15 cellular contexts compared by ENCODE assay signal in the genomic region with DNA sequence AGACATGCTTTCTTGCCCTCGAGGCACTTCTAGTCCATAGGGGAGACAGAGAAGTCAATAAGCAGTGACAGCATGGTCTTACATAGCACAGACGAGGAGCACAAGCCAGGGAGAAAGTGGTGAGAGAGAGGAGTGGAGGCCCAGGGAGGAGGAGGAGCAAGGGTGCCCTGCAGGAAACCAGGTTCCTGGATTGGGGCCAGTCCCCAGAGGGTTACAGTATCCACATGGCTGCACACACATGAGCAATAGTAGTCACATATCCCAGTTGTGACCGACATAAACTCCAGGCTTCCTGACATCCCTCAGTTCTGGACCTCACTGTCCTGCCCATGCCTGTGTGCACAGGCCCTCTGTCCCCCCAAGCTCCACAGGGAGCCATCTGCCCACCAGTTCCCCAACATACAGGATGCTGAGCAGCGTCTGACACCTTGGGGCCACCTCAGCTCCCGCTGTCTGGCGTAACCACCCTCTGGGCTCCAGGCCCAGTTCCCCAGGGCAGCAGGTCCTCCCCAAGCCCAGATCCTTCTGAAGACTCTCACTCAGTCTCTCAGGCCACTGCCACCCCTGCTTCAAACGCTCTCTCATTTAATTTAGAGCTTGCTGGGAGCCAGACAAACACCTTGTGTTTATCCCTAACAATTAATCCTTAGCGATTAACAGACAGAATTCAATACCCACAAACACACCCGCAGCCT. TPM values are rescaled to one million over a fixed set of nuclear protein-coding genes. Genes with fewer than 3 reads are reported as not detected.
DNase-seq lines count a peak whose midpoint lies in the region; ATAC-seq and TF ChIP-seq lines count a peak whose summit lies in the region.
"Had no signal": no experiment of that assay in that cellular context is flagged by ENCODE, and none has a peak within 500 bp of the region (broad histone marks: within the 10 kb centered on the region; RNA-seq: fewer than 3 reads in every experiment).

No MANE protein-coding gene starts in this region.

- POLR2A ChIA-PET in MCF 10A (lab: Yijun Ruan, JAX), result interaction anchor here (1.1 kb wide), 1 partner anchor 136 kb away, joined by 4 read pairs; no protein-coding TSS in a partner anchor

- no peaks in the 10 kb centered on the region for H3K9me3 Mint-ChIP-seq in MCF 10A (ENCODE audit: unreplicated experiment)
- H3K9me3 Mint-ChIP-seq in brain, result peaks cover 0 to 7% (median 3%) of the 10 kb centered on the region in 5 experiments
- H3K9me3 Mint-ChIP-seq in type B pancreatic cell, result peaks cover 4% of the 10 kb centered on the region

- H3K27me3 ChIP-seq in mammary epithelial cell (ENCODE audit: insufficient read depth, low read length), result peaks cover 3% of the 10 kb centered on the region
- H3K27me3 ChIP-seq: cardiac muscle cell, vagina had no signal

- DNase-seq in MCF 10A (ENCODE audit: unreplicated experiment) (peak; percentile 21), mammary epithelial cell (no peak), NCI-H2029 treated with DMSO at 0.1 percent for 48 hours (lab: John Stamatoyannopoulos, UW) (peak; percentile 60), type B pancreatic cell (ENCODE audit: extremely low spot score, unreplicated experiment) (no peak), NOMO-1 treated with DMSO at 0.1 percent for 48 hours (lab: John Stamatoyannopoulos, UW; ENCODE audit: unreplicated experiment) (no peak)
- DNase-seq: islet precursor cell; NCI-H1694 treated with DMSO at 0.1 percent for 48 hours; stimulated activated CD4-positive, alpha-beta T cell treated with anti-CD3 and anti-CD28 coated beads, Interleukin-2, amount 100 ng/mL, for 24 hours had no signal

- WGBS in mammary epithelial cell (ENCODE audit: low coverage, missing lambda C conversion rate), result 43% methylated on average over 6 of the region's 9 CpGs

- intact Hi-C loops in MCF 10A (cut with micrococcal nuclease) (no loop called here), mammary epithelial cell (cut with micrococcal nuclease) (no loop called here)

- no peak overlapping the region for H3K4me2 ChIP-seq in mammary epithelial cell (ENCODE audit: insufficient read depth, low read depth, low read length)

- no peak for ATAC-seq in HG03280 (IDR thresholded peaks at IDR 0.05; ENCODE audit: unreplicated experiment)
- no peak for ATAC-seq in HG03196 (IDR thresholded peaks at IDR 0.05; ENCODE audit: unreplicated experiment)

- no peak overlapping the region for H2AFZ ChIP-seq in mammary epithelial cell (ENCODE audit: low read depth, low read length)

- H3K27me3 Mint-ChIP-seq in MCF 10A (ENCODE audit: insufficient read depth, unreplicated experiment), result peaks cover 33% of the 10 kb centered on the region
- peaks cover 14% of the 10 kb centered on the region for H3K27me3 Mint-ChIP-seq in brain
- H3K27me3 Mint-ChIP-seq in type B pancreatic cell, result peaks cover 29% of the 10 kb centered on the region

- TF ChIP-seq CTCF in MCF 10A (IDR thresholded peaks at IDR 0.05; ENCODE audit: unreplicated experiment) (no peak), mammary epithelial cell (conservative IDR thresholded peaks at IDR 0.05 in 1 of 2, IDR thresholded peaks at IDR 0.05 in 1 of 2; ENCODE audit: extremely low read depth in 1 of 2, insufficient read depth in 1 of 2, low read depth in 1 of 2, low read length in 2 of 2) (no peak), brain (conservative IDR thresholded peaks at IDR 0.05) (no peak), type B pancreatic cell (conservative IDR thresholded peaks at IDR 0.05) (no peak)

- H3K4me3 Mint-ChIP-seq in MCF 10A (ENCODE audit: unreplicated experiment), result no peak overlapping the region
- H3K4me3 Mint-ChIP-seq in brain, result no peak overlapping the region
- H3K4me3 Mint-ChIP-seq in type B pancreatic cell, result peak overlapping the region; percentile 22

- CTCF ChIA-PET in MCF 10A (lab: Yijun Ruan, JAX) (interaction anchor here (0.6 kb wide), 1 partner anchor 193 kb away, joined by 3 read pairs; no protein-coding TSS in a partner anchor), mammary epithelial cell (lab: Charles Lee; ENCODE audit: low non-redundant PET) (no interaction called here)

- H3K36me3 Mint-ChIP-seq in MCF 10A (ENCODE audit: insufficient read depth, unreplicated experiment) (no peaks in the 10 kb centered on the region), brain (peaks cover 30% of the 10 kb centered on the region), type B pancreatic cell (no peaks in the 10 kb centered on the region)

- H3K27ac Mint-ChIP-seq in MCF 10A (ENCODE audit: low read depth, unreplicated experiment) (no peak overlapping the region), brain (peak overlapping the region; percentile 74 to 91 (median 87)), type B pancreatic cell (no peak overlapping the region)

- in situ Hi-C loops in mammary epithelial cell (cut with MboI; ENCODE audit: low sequenced_read_pairs in 2 of 2), result no loop called here

- no peak overlapping the region for H3K9ac ChIP-seq in mammary epithelial cell (ENCODE audit: insufficient read depth, low read length)

- no peaks in the 10 kb centered on the region for H3K36me3 ChIP-seq in mammary epithelial cell (ENCODE audit: insufficient read depth, low read length)
- H3K36me3 ChIP-seq: cardiac muscle cell, HAP-1, vagina had no signal

- no peaks in the 10 kb centered on the region for H3K4me1 Mint-ChIP-seq in MCF 10A (ENCODE audit: insufficient read depth, unreplicated experiment)
- peaks cover 61% of the 10 kb centered on the region for H3K4me1 Mint-ChIP-seq in brain
- H3K4me1 Mint-ChIP-seq in type B pancreatic cell (ENCODE audit: unreplicated experiment), result peaks cover 17% of the 10 kb centered on the region

- H4K20me1 ChIP-seq in mammary epithelial cell (ENCODE audit: insufficient read depth, low read length), result no peaks in the 10 kb centered on the region

- H3K4me3 ChIP-seq in mammary epithelial cell (replicated peaks in 1 of 3; ENCODE audit: insufficient read depth in 1 of 3, low read depth in 2 of 3, low read length in 3 of 3), result no peak overlapping the region
- H3K4me3 ChIP-seq: cardiac muscle cell, HAP-1, vagina had no signal

- BruUV-seq in MCF 10A (replicated peaks; lab: Mats Ljungman, UMichigan) (no TSS peak), mammary epithelial cell (replicated peaks; lab: Mats Ljungman, UMichigan) (no TSS peak)

- no peaks in the 10 kb centered on the region for H3K9me3 ChIP-seq in mammary epithelial cell (replicated peaks; ENCODE audit: insufficient read depth, low read length)
- H3K9me3 ChIP-seq: HAP-1, vagina had no signal

- no peaks in the 10 kb centered on the region for H3K79me2 ChIP-seq in mammary epithelial cell (ENCODE audit: insufficient read depth, low read length)

- no peak overlapping the region for H3K27ac ChIP-seq in mammary epithelial cell (ENCODE audit: insufficient read depth, low read depth, low read length)
- H3K27ac ChIP-seq: cardiac muscle cell, RWPE1, vagina had no signal

- dilution Hi-C loops in mammary epithelial cell (cut with HindIII; ENCODE audit: low sequenced_read_pairs), result no loop called here

- peaks cover 8% of the 10 kb centered on the region for H3K4me1 ChIP-seq in mammary epithelial cell (ENCODE audit: insufficient read depth, low read length)
- H3K4me1 ChIP-seq: HAP-1, vagina had no signal

RNA-seq across cellular contexts. Expression of gene DSCAML1, which starts 53.7 kb away (rescaled TPM):
- not detected in 2 replicates for total RNA-seq in MCF 10A (2022)
- not detected for total RNA-seq in mammary epithelial cell
- polyA plus RNA-seq in mammary epithelial cell, result 0.01 TPM
- polyA minus RNA-seq in mammary epithelial cell, result not detected
- polyA plus RNA-seq in brain (ENCODE audit: insufficient read depth, low read depth, low replicate concordance), result 9.6 TPM
- 5.8 and 9.8 TPM in 2 replicates for total RNA-seq in type B pancreatic cell (ENCODE audit: low replicate concordance)
- polyA plus RNA-seq: cardiac muscle cell had no signal

Comparison
In these comparisons a context has a peak if more than half of its experiments do, and no peak if none do; other contexts are left out.
1. DNase-seq: peak in MCF 10A (single experiment) and NCI-H2029 treated with DMSO at 0.1 percent for 48 hours (single experiment); none in mammary epithelial cell (single experiment), type B pancreatic cell (single experiment) and NOMO-1 treated with DMSO at 0.1 percent for 48 hours (single experiment).
2. H3K27ac Mint-ChIP-seq: peak in brain (5 of 5); none in MCF 10A (single experiment) and type B pancreatic cell (single experiment).